ENCODE assay signal across 1 cellular context in genomic region chr1:1373051-1373450, GRCh38.
TF ChIP-seq lines count a peak whose summit lies in the region.

No MANE protein-coding gene starts in this region.

TF ChIP-seq in GM12878, 131 proteins besides CTCF, POLR2A, EP300 and RAD21:
- no peak for TF ChIP-seq NR2C2 (IDR thresholded peaks at IDR 0.05; ENCODE audit: borderline replicate concordance, control insufficient read depth, insufficient read length, low read depth)
- no peak for TF ChIP-seq WRNIP1 (IDR thresholded peaks at IDR 0.05; ENCODE audit: borderline replicate concordance, low read depth, low read length)
- TF ChIP-seq SMAD1 (IDR thresholded peaks at IDR 0.05; ENCODE audit: low read depth, partially characterized antibody): no peak
- no peak for TF ChIP-seq ESRRA (IDR thresholded peaks at IDR 0.05; ENCODE audit: low read length)
- TF ChIP-seq FOS (IDR thresholded peaks at IDR 0.05; ENCODE audit: borderline replicate concordance, extremely low read depth, insufficient read length): no peak
- TF ChIP-seq BHLHE40 (IDR thresholded peaks at IDR 0.05; ENCODE audit: borderline replicate concordance in 1 of 2, low read depth in 2 of 2, low read length in 1 of 2): no peak
- TF ChIP-seq NRF1 (conservative IDR thresholded peaks at IDR 0.05; ENCODE audit: low read depth, low read length): no peak
- no peak for TF ChIP-seq RFX5 (IDR thresholded peaks at IDR 0.05; ENCODE audit: low read depth, low read length)
- TF ChIP-seq MTA2 (IDR thresholded peaks at IDR 0.05; ENCODE audit: low read depth): no peak
- TF ChIP-seq BRCA1 (IDR thresholded peaks at IDR 0.05; ENCODE audit: low read depth, low read length): no peak
- no peak for TF ChIP-seq CEBPZ (IDR thresholded peaks at IDR 0.05; ENCODE audit: low read depth, low read length)
- TF ChIP-seq NFYA (IDR thresholded peaks at IDR 0.05; ENCODE audit: borderline replicate concordance, low read depth, low read length): no peak
- TF ChIP-seq NKRF (conservative IDR thresholded peaks at IDR 0.05): no peak
- TF ChIP-seq MAX (IDR thresholded peaks at IDR 0.05; ENCODE audit: low read depth, low read length): no peak
- TF ChIP-seq RAD51 (IDR thresholded peaks at IDR 0.05): no peak
- TF ChIP-seq EZH2 (IDR thresholded peaks at IDR 0.05; ENCODE audit: borderline replicate concordance, control insufficient read depth, low read depth, low read length): no peak
- no peak for TF ChIP-seq BCL11A (IDR thresholded peaks at IDR 0.05; ENCODE audit: low read depth, low read length)
- TF ChIP-seq MXI1 (IDR thresholded peaks at IDR 0.05; ENCODE audit: low read depth, low read length): no peak
- no peak for TF ChIP-seq IKZF1 (conservative IDR thresholded peaks at IDR 0.05)
- TF ChIP-seq YBX1 (IDR thresholded peaks at IDR 0.05): no peak
